In the genomic region with DNA sequence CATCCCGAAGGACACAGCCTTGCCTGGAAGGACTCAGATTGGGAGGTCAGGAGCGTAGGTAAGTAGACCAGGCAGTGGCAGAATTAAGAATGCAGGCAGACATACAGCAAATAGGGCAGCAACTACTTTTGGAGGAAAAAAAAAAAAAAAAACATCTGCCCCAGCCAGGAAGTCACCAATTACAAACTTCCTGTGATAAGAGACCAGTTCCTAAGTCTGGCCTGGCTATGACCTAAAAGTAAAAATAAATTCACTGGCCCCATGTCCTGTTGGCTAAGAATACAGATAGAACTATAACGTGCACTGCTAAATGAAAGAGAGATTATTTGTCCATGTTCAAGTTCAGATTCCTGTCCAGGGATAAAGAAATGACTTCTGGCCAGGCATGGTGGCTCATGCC, we compare ENCODE assay signal across 17 cellular contexts. TPM values are rescaled to one million over a fixed set of nuclear protein-coding genes. Genes with fewer than 3 reads are reported as not detected.
DNase-seq lines count a peak whose midpoint lies in the region; ATAC-seq and TF ChIP-seq lines count a peak whose summit lies in the region.
"Had no signal": no experiment of that assay in that cellular context is flagged by ENCODE, and none has a peak within 500 bp of the region (broad histone marks: within the 10 kb centered on the region; RNA-seq: fewer than 3 reads in every experiment).

No MANE protein-coding gene starts in this region.

- H3K4me3 Mint-ChIP-seq in CD4-positive, CD25-positive, alpha-beta regulatory T cell, result no peak overlapping the region
- H3K4me3 Mint-ChIP-seq in activated CD8-positive, alpha-beta T cell treated with anti-CD3 and anti-CD28 coated beads for 36 hours, result no peak overlapping the region
- H3K4me3 Mint-ChIP-seq: activated naive CD4-positive, alpha-beta T cell treated with anti-CD3 and anti-CD28 coated beads, Interleukin-2, amount 50 U/mL, for 24 hours had no signal

- CTCF ChIA-PET in activated CD8-positive, alpha-beta T cell treated with anti-CD3 and anti-CD28 coated beads for 36 hours (lab: Charles Lee), result interaction anchor here (1.0 to 1.2 kb wide), 2 partner anchors 163 to 411 kb away, joined by 3 to 4 read pairs; no protein-coding TSS in a partner anchor

- H3K4me1 ChIP-seq in CD4-positive, CD25-positive, alpha-beta regulatory T cell (ENCODE audit: control insufficient read depth, insufficient read depth, low read length, poor library complexity, severe bottlenecking), result peaks cover 17% of the 10 kb centered on the region
- no peaks in the 10 kb centered on the region for H3K4me1 ChIP-seq in right lobe of liver
- H3K4me1 ChIP-seq: breast epithelium, prostate gland had no signal

- no peaks in the 10 kb centered on the region for H3K36me3 Mint-ChIP-seq in CD4-positive, CD25-positive, alpha-beta regulatory T cell
- no peaks in the 10 kb centered on the region for H3K36me3 Mint-ChIP-seq in activated CD8-positive, alpha-beta T cell treated with anti-CD3 and anti-CD28 coated beads for 36 hours (ENCODE audit: low read depth)

- H3K27me3 ChIP-seq in CD4-positive, CD25-positive, alpha-beta regulatory T cell (ENCODE audit: control insufficient read depth, insufficient read depth, low read length), result no peaks in the 10 kb centered on the region
- H3K27me3 ChIP-seq in right lobe of liver, result no peaks in the 10 kb centered on the region
- H3K27me3 ChIP-seq: breast epithelium, transverse colon had no signal

- peaks cover 7 to 64% (median 34%) of the 10 kb centered on the region in 4 donors for H3K4me1 Mint-ChIP-seq in CD4-positive, CD25-positive, alpha-beta regulatory T cell
- H3K4me1 Mint-ChIP-seq in activated CD8-positive, alpha-beta T cell treated with anti-CD3 and anti-CD28 coated beads for 36 hours (ENCODE audit: low read depth), result peaks cover 46% of the 10 kb centered on the region

- H3K27me3 Mint-ChIP-seq in CD4-positive, CD25-positive, alpha-beta regulatory T cell, result no peaks in the 10 kb centered on the region
- H3K27me3 Mint-ChIP-seq in activated CD8-positive, alpha-beta T cell treated with anti-CD3 and anti-CD28 coated beads for 36 hours, result no peaks in the 10 kb centered on the region
- H3K27me3 Mint-ChIP-seq: activated naive CD4-positive, alpha-beta T cell treated with anti-CD3 and anti-CD28 coated beads, Interleukin-2, amount 50 U/mL, for 24 hours had no signal

- H3K36me3 ChIP-seq in CD4-positive, CD25-positive, alpha-beta regulatory T cell (ENCODE audit: control insufficient read depth, insufficient read depth, low read length), result no peaks in the 10 kb centered on the region
- no peaks in the 10 kb centered on the region for H3K36me3 ChIP-seq in right lobe of liver
- H3K36me3 ChIP-seq: breast epithelium, prostate gland, transverse colon had no signal

- H3K9me3 Mint-ChIP-seq in CD4-positive, CD25-positive, alpha-beta regulatory T cell, result no peaks in the 10 kb centered on the region
- H3K9me3 Mint-ChIP-seq in activated CD8-positive, alpha-beta T cell treated with anti-CD3 and anti-CD28 coated beads for 36 hours, result no peaks in the 10 kb centered on the region
- H3K9me3 Mint-ChIP-seq: activated naive CD4-positive, alpha-beta T cell treated with anti-CD3 and anti-CD28 coated beads, Interleukin-2, amount 50 U/mL, for 24 hours had no signal

- H3K9me3 ChIP-seq in CD4-positive, CD25-positive, alpha-beta regulatory T cell (ENCODE audit: control insufficient read depth in 2 of 2, low read length in 2 of 2), result no peaks in the 10 kb centered on the region
- H3K9me3 ChIP-seq in right lobe of liver, result no peaks in the 10 kb centered on the region
- H3K9me3 ChIP-seq: breast epithelium, prostate gland, transverse colon had no signal

- ATAC-seq in CD4-positive, CD25-positive, alpha-beta regulatory T cell (ENCODE audit: low read depth in 2 of 2), result no peak
- no peak for ATAC-seq in activated CD8-positive, alpha-beta T cell treated with anti-CD3 and anti-CD28 coated beads for 36 hours
- ATAC-seq in right lobe of liver, result peak; percentile 57 to 76 (median 73)
- ATAC-seq: Panc1 had no signal

- in situ Hi-C loops in KBM-7 (cut with MboI; ENCODE audit: low pct_unique_long_range_greater_than_20kb, low sequenced_read_pairs), result no loop called here

- intact Hi-C loops in activated CD8-positive, alpha-beta T cell treated with anti-CD3 and anti-CD28 coated beads for 36 hours (cut with micrococcal nuclease), result no loop called here
- intact Hi-C loops in right lobe of liver (cut with DNase I), result loop anchor here (5.0 to 10.0 kb wide), 2 partner anchors 410 to 412 kb away; no protein-coding TSS in a partner anchor

- H3K27ac ChIP-seq in CD4-positive, CD25-positive, alpha-beta regulatory T cell (ENCODE audit: insufficient read depth, low read length, poor library complexity, severe bottlenecking), result no peak overlapping the region
- H3K27ac ChIP-seq in right lobe of liver, result no peak overlapping the region
- H3K27ac ChIP-seq: breast epithelium, prostate gland had no signal

- 56% methylated on average over 3 of the region's 3 CpGs for WGBS in right lobe of liver (ENCODE audit: insufficient coverage, low coverage, low lambda C conversion rate, missing lambda C conversion rate)

- DNase-seq in CD4-positive, CD25-positive, alpha-beta regulatory T cell, result peak in 1 of 3 donors; percentile 14
- peak; percentile 75 for DNase-seq in KBM-7
- no peak for DNase-seq in activated CD8-positive, alpha-beta T cell treated with anti-CD3 and anti-CD28 coated beads for 36 hours
- no peak for DNase-seq in right lobe of liver
- DNase-seq in DMS 273 (lab: John Stamatoyannopoulos, UW; ENCODE audit: unreplicated experiment), result no peak
- no peak for DNase-seq in NCI-H1930 (lab: John Stamatoyannopoulos, UW)
- no peak for DNase-seq in hypothalamus (lab: John Stamatoyannopoulos, UW)
- DNase-seq in AG20443 (ENCODE audit: low spot score), result no peak
- DNase-seq: DMS53; NCI-H69; stimulated activated CD4-positive, alpha-beta T cell treated with anti-CD3 and anti-CD28 coated beads, Interleukin-12 subunit alpha, Interleukin-12 subunit beta, amount 100 ng/mL, for 4 hours; transverse colon had no signal

- POLR2A ChIA-PET in activated CD8-positive, alpha-beta T cell treated with anti-CD3 and anti-CD28 coated beads for 36 hours (lab: Charles Lee), result no interaction called here

- no peak overlapping the region for H3K4me3 ChIP-seq in CD4-positive, CD25-positive, alpha-beta regulatory T cell (ENCODE audit: low read depth, low read length)
- H3K4me3 ChIP-seq in right lobe of liver, result no peak overlapping the region
- H3K4me3 ChIP-seq: breast epithelium, prostate gland, transverse colon had no signal

- no peak for TF ChIP-seq CTCF in activated CD8-positive, alpha-beta T cell treated with anti-CD3 and anti-CD28 coated beads for 36 hours (IDR thresholded peaks at IDR 0.05)
- no peak for TF ChIP-seq CTCF in right lobe of liver (IDR thresholded peaks at IDR 0.05)

- peak overlapping the region in 2 of 3 donors; percentile 5 to 55 for H3K27ac Mint-ChIP-seq in CD4-positive, CD25-positive, alpha-beta regulatory T cell
- peak overlapping the region; percentile 38 for H3K27ac Mint-ChIP-seq in activated CD8-positive, alpha-beta T cell treated with anti-CD3 and anti-CD28 coated beads for 36 hours
- H3K27ac Mint-ChIP-seq: activated naive CD4-positive, alpha-beta T cell treated with anti-CD3 and anti-CD28 coated beads, Interleukin-2, amount 50 U/mL, for 24 hours had no signal

- no peak for TF ChIP-seq POLR2A in right lobe of liver (IDR thresholded peaks at IDR 0.05)

RNA-seq across cellular contexts. Expression of gene NOSTRIN, which starts 45.2 kb away (rescaled TPM):
- total RNA-seq in CD4-positive, CD25-positive, alpha-beta regulatory T cell, result not detected
- polyA plus RNA-seq in CD4-positive, CD25-positive, alpha-beta regulatory T cell, result not detected
- total RNA-seq in activated CD8-positive, alpha-beta T cell treated with anti-CD3 and anti-CD28 coated beads for 36 hours, result not detected
- total RNA-seq in right lobe of liver, result 10 to 100 TPM in 1 of 6 experiments, 1 to 10 TPM in 5; 3.6 to 20.9 (median 9.0) TPM
- total RNA-seq: myocyte had no signal

Comparison
In these comparisons a context has a peak if more than half of its experiments do, and no peak if none do; other contexts are left out.
1. ATAC-seq: peak in right lobe of liver (4 of 4); none in CD4-positive, CD25-positive, alpha-beta regulatory T cell (0 of 2) and activated CD8-positive, alpha-beta T cell treated with anti-CD3 and anti-CD28 coated beads for 36 hours (single experiment).